Comparison of ENCODE assay signal across 1 cellular context in genomic region chr4:83067058-83067639, GRCh38.
A peak's percentile ranks its signal among the peaks of the same experiment; 100 is the strongest.
TF ChIP-seq lines count a peak whose summit lies in the region.

No MANE protein-coding gene starts in this region.

TF ChIP-seq in HepG2, 621 proteins besides CTCF, POLR2A, EP300 and RAD21:
- TF ChIP-seq ZNF121 (CRISPR knock-in tag; IDR thresholded peaks at IDR 0.05) (0 out of 2 replicates have a peak, but pooled peaks have one; percentile 21), HCFC1 (IDR thresholded peaks at IDR 0.05; ENCODE audit: low read depth, low read length) (no peak)
